Comparison of ENCODE assay signal across 8 cellular contexts in genomic region chr19:46346821-46347571, GRCh38. TPM values are rescaled to one million over a fixed set of nuclear protein-coding genes. Genes with fewer than 3 reads are reported as not detected.
DNase-seq lines count a peak whose midpoint lies in the region; ATAC-seq and TF ChIP-seq lines count a peak whose summit lies in the region.

Gene PPP5C, plus strand, starts transcription at chr19:46347087. Its CDS starts 10 bp downstream, at chr19:46347097.

- peaks cover 19% of the 10 kb centered on the region for H3K27me3 Mint-ChIP-seq in activated CD4-positive, alpha-beta T cell treated with anti-CD3 and anti-CD28 coated beads, Interleukin-2, amount 10 ng/mL, durations not matched to agents 24 days and 14 days

- DNase-seq in AML-193 (lab: John Stamatoyannopoulos, UW) = peak; percentile 89 to 90
- DNase-seq in NCI-H524 treated with DMSO at 0.1 percent for 48 hours (lab: John Stamatoyannopoulos, UW) = peak; percentile 79
- DNase-seq in activated CD4-positive, alpha-beta T cell treated with anti-CD3 and anti-CD28 coated beads, Interleukin-2, amount 10 ng/mL, durations not matched to agents 24 days and 14 days = peak; percentile 96
- peak; percentile 93 for DNase-seq in coronary artery (ENCODE audit: low spot score)
- peak; percentile 92 to 94 for DNase-seq in left colon
- peak; percentile 89 for DNase-seq in stimulated activated CD4-positive, alpha-beta T cell treated with anti-CD3 and anti-CD28 coated beads, Interleukin-1b, Interleukin-23, amount 100 ng/mL, for 48 hours

- intact Hi-C loops in activated CD4-positive, alpha-beta T cell treated with anti-CD3 and anti-CD28 coated beads, Interleukin-2, amount 10 ng/mL, durations not matched to agents 24 days and 14 days (cut with micrococcal nuclease) = loop anchor here (1.0 to 10.0 kb wide), 3 partner anchors 48 to 462 kb away; partner anchors contain the start of genes DACT3 and IRF2BP1
- intact Hi-C loops in left colon (cut with DNase I, micrococcal nuclease) = no loop called here

- TF ChIP-seq CTCF in coronary artery (IDR thresholded peaks at IDR 0.05) = peak; percentile 81

- H3K4me3 ChIP-seq in coronary artery = peak within 1 kb of the TSS; percentile 96

- ATAC-seq in HG03442 (IDR thresholded peaks at IDR 0.05; ENCODE audit: unreplicated experiment) = peak; percentile 61
- peak; percentile 85 for ATAC-seq in left colon

- peak within 1 kb of the TSS; percentile 93 for H3K4me3 Mint-ChIP-seq in activated CD4-positive, alpha-beta T cell treated with anti-CD3 and anti-CD28 coated beads, Interleukin-2, amount 10 ng/mL, durations not matched to agents 24 days and 14 days

- no peaks in the 10 kb centered on the region for H3K9me3 Mint-ChIP-seq in activated CD4-positive, alpha-beta T cell treated with anti-CD3 and anti-CD28 coated beads, Interleukin-2, amount 10 ng/mL, durations not matched to agents 24 days and 14 days

- peaks cover 50% of the 10 kb centered on the region for H3K4me1 Mint-ChIP-seq in activated CD4-positive, alpha-beta T cell treated with anti-CD3 and anti-CD28 coated beads, Interleukin-2, amount 10 ng/mL, durations not matched to agents 24 days and 14 days

- TF ChIP-seq POLR2A in GM19099 (IDR thresholded peaks at IDR 0.05; ENCODE audit: extremely low read depth, insufficient read length, low read depth) = peak; percentile 79

- peak within 1 kb of the TSS; percentile 93 for H3K27ac Mint-ChIP-seq in activated CD4-positive, alpha-beta T cell treated with anti-CD3 and anti-CD28 coated beads, Interleukin-2, amount 10 ng/mL, durations not matched to agents 24 days and 14 days

- peaks cover 30% of the 10 kb centered on the region for H3K36me3 Mint-ChIP-seq in activated CD4-positive, alpha-beta T cell treated with anti-CD3 and anti-CD28 coated beads, Interleukin-2, amount 10 ng/mL, durations not matched to agents 24 days and 14 days (ENCODE audit: low read depth)

- H3K27ac ChIP-seq in coronary artery = peak within 1 kb of the TSS; percentile 72 to 87

RNA-seq across cellular contexts. Expression of gene PPP5C, which starts in this region (rescaled TPM):
- 160 and 169 TPM in 2 replicates for total RNA-seq in activated CD4-positive, alpha-beta T cell treated with anti-CD3 and anti-CD28 coated beads, Interleukin-2, amount 10 ng/mL, durations not matched to agents 24 days and 14 days
- 10 to 100 TPM; 51.8 to 80.7 TPM for total RNA-seq in left colon

Comparison
In these comparisons a context has a peak if more than half of its experiments do, and no peak if none do; other contexts are left out.
1. Peak in every context shown above with its lines: DNase-seq, ATAC-seq, H3K4me3 ChIP-seq and H3K27ac ChIP-seq.